ENCODE assay signal across 8 cellular contexts in genomic region chr22:32723632-32724031, GRCh38.
DNase-seq lines count a peak whose midpoint lies in the region; ATAC-seq and TF ChIP-seq lines count a peak whose summit lies in the region.

No MANE protein-coding gene starts in this region.

- POLR2A ChIA-PET in WTC11 (lab: Charles Lee) = no interaction called here

- no peak overlapping the region for H3K4me3 ChIP-seq in AG09309 (ENCODE audit: control insufficient read depth, low read depth, low read length)
- H3K4me3 ChIP-seq in mammary epithelial cell (replicated peaks in 1 of 3; ENCODE audit: insufficient read depth in 1 of 3, low read depth in 2 of 3, low read length in 3 of 3) = no peak overlapping the region

- H4K20me1 ChIP-seq in mammary epithelial cell (ENCODE audit: insufficient read depth, low read length) = no peaks in the 10 kb centered on the region

- CTCF ChIA-PET in mammary epithelial cell (lab: Charles Lee; ENCODE audit: low non-redundant PET) (no interaction called here), WTC11 (lab: Charles Lee) (no interaction called here)

- DNase-seq in AG09309 (ENCODE audit: low read depth) (peak; percentile 80), mammary epithelial cell (peak; percentile 93), mesothelial cell of epicardium (ENCODE audit: low spot score in 2 of 2, unreplicated experiment in 2 of 2) (peak; percentile 33 to 51), WTC11 (ENCODE audit: low spot score) (no peak)

- H3K27me3 ChIP-seq in mammary epithelial cell (ENCODE audit: insufficient read depth, low read length) = no peaks in the 10 kb centered on the region

- peaks cover 24% of the 10 kb centered on the region for H3K27me3 Mint-ChIP-seq in T-helper 1 cell treated with Interleukin-12 subunit alpha and Interleukin-12 subunit beta and Interleukin-4 antibody, amounts not matched to agents 30 μg/mL and 1 μg/mL, for 36 hours (ENCODE audit: low read depth)
- no peaks in the 10 kb centered on the region for H3K27me3 Mint-ChIP-seq in mesothelial cell of epicardium (ENCODE audit: low read depth)
- H3K27me3 Mint-ChIP-seq in stimulated activated memory B cell treated with anti-CD40 and anti-IgM and Interleukin-4, amounts not matched to agents 10 μg/mL and 1 μg/mL and 100 μg/mL, for 72 hours = peaks cover 58% of the 10 kb centered on the region
- peaks cover 20% of the 10 kb centered on the region for H3K27me3 Mint-ChIP-seq in WTC11 (ENCODE audit: low read depth)

- H3K36me3 Mint-ChIP-seq in T-helper 1 cell treated with Interleukin-12 subunit alpha and Interleukin-12 subunit beta and Interleukin-4 antibody, amounts not matched to agents 30 μg/mL and 1 μg/mL, for 36 hours (ENCODE audit: low read depth) = peaks cover 6% of the 10 kb centered on the region
- H3K36me3 Mint-ChIP-seq in mesothelial cell of epicardium = no peaks in the 10 kb centered on the region
- H3K36me3 Mint-ChIP-seq in stimulated activated memory B cell treated with anti-CD40 and anti-IgM and Interleukin-4, amounts not matched to agents 10 μg/mL and 1 μg/mL and 100 μg/mL, for 72 hours = no peaks in the 10 kb centered on the region
- H3K36me3 Mint-ChIP-seq in WTC11 = peaks cover 5% of the 10 kb centered on the region

- TF ChIP-seq CTCF in AG09309 (IDR thresholded peaks at IDR 0.05; ENCODE audit: control insufficient read depth, insufficient read depth, low read depth, low read length, missing control alignments) (no peak), mammary epithelial cell (conservative IDR thresholded peaks at IDR 0.05 in 1 of 2, IDR thresholded peaks at IDR 0.05 in 1 of 2; ENCODE audit: extremely low read depth in 1 of 2, insufficient read depth in 1 of 2, low read depth in 1 of 2, low read length in 2 of 2) (no peak), mesothelial cell of epicardium (IDR thresholded peaks at IDR 0.05; ENCODE audit: unreplicated experiment) (no peak), WTC11 (IDR thresholded peaks at IDR 0.05) (no peak)

- H3K4me2 ChIP-seq in mammary epithelial cell (ENCODE audit: insufficient read depth, low read depth, low read length) = peak overlapping the region; percentile 19

- no peaks in the 10 kb centered on the region for H3K36me3 ChIP-seq in mammary epithelial cell (ENCODE audit: insufficient read depth, low read length)

- H3K4me1 ChIP-seq in mammary epithelial cell (ENCODE audit: insufficient read depth, low read length) = peaks cover 19% of the 10 kb centered on the region

- no peak overlapping the region for H3K9ac ChIP-seq in mammary epithelial cell (ENCODE audit: insufficient read depth, low read length)

- H3K27ac Mint-ChIP-seq in T-helper 1 cell treated with Interleukin-12 subunit alpha and Interleukin-12 subunit beta and Interleukin-4 antibody, amounts not matched to agents 30 μg/mL and 1 μg/mL, for 36 hours = peak overlapping the region; percentile 47
- peak overlapping the region; percentile 84 for H3K27ac Mint-ChIP-seq in mesothelial cell of epicardium
- H3K27ac Mint-ChIP-seq in stimulated activated memory B cell treated with anti-CD40 and anti-IgM and Interleukin-4, amounts not matched to agents 10 μg/mL and 1 μg/mL and 100 μg/mL, for 72 hours = no peak overlapping the region
- no peak overlapping the region for H3K27ac Mint-ChIP-seq in WTC11

- no peaks in the 10 kb centered on the region for H3K9me3 ChIP-seq in mammary epithelial cell (replicated peaks; ENCODE audit: insufficient read depth, low read length)

- intact Hi-C loops in mammary epithelial cell (cut with micrococcal nuclease) = no loop called here

- 10% methylated on average over 13 of the region's 13 CpGs for WGBS in mammary epithelial cell (ENCODE audit: low coverage, missing lambda C conversion rate)

- H3K79me2 ChIP-seq in mammary epithelial cell (ENCODE audit: insufficient read depth, low read length) = no peaks in the 10 kb centered on the region

- H3K9me3 Mint-ChIP-seq in T-helper 1 cell treated with Interleukin-12 subunit alpha and Interleukin-12 subunit beta and Interleukin-4 antibody, amounts not matched to agents 30 μg/mL and 1 μg/mL, for 36 hours = peaks cover 11% of the 10 kb centered on the region
- H3K9me3 Mint-ChIP-seq in mesothelial cell of epicardium (peaks cover 15% of the 10 kb centered on the region), WTC11 (peaks cover 22% of the 10 kb centered on the region)
- H3K9me3 Mint-ChIP-seq in stimulated activated memory B cell treated with anti-CD40 and anti-IgM and Interleukin-4, amounts not matched to agents 10 μg/mL and 1 μg/mL and 100 μg/mL, for 72 hours = peaks cover 5% of the 10 kb centered on the region

- peak; percentile 62 for ATAC-seq in HG02678 (IDR thresholded peaks at IDR 0.05; ENCODE audit: unreplicated experiment)
- ATAC-seq in stimulated activated memory B cell treated with anti-CD40 and anti-IgM and Interleukin-4, amounts not matched to agents 10 μg/mL and 1 μg/mL and 100 μg/mL, for 72 hours = peak; percentile 81
- no peak for ATAC-seq in WTC11
- ATAC-seq in GM18873 (IDR thresholded peaks at IDR 0.05; ENCODE audit: low FRiP score, unreplicated experiment) = no peak

- dilution Hi-C loops in mammary epithelial cell (cut with HindIII; ENCODE audit: low sequenced_read_pairs) = no loop called here

- peak overlapping the region; percentile 12 for H3K27ac ChIP-seq in mammary epithelial cell (ENCODE audit: insufficient read depth, low read depth, low read length)

- peak overlapping the region; percentile 53 for H3K4me3 Mint-ChIP-seq in T-helper 1 cell treated with Interleukin-12 subunit alpha and Interleukin-12 subunit beta and Interleukin-4 antibody, amounts not matched to agents 30 μg/mL and 1 μg/mL, for 36 hours
- H3K4me3 Mint-ChIP-seq in mesothelial cell of epicardium (no peak overlapping the region), WTC11 (no peak overlapping the region)
- H3K4me3 Mint-ChIP-seq in stimulated activated memory B cell treated with anti-CD40 and anti-IgM and Interleukin-4, amounts not matched to agents 10 μg/mL and 1 μg/mL and 100 μg/mL, for 72 hours = no peak overlapping the region

- peak overlapping the region; percentile 68 for H2AFZ ChIP-seq in mammary epithelial cell (ENCODE audit: low read depth, low read length)

- in situ Hi-C loops in mammary epithelial cell (cut with MboI; ENCODE audit: low sequenced_read_pairs in 2 of 2) = no loop called here

- H3K4me1 Mint-ChIP-seq in T-helper 1 cell treated with Interleukin-12 subunit alpha and Interleukin-12 subunit beta and Interleukin-4 antibody, amounts not matched to agents 30 μg/mL and 1 μg/mL, for 36 hours (ENCODE audit: low read depth) = peaks cover 24% of the 10 kb centered on the region
- H3K4me1 Mint-ChIP-seq in mesothelial cell of epicardium (peaks cover 27% of the 10 kb centered on the region), WTC11 (no peaks in the 10 kb centered on the region)
- H3K4me1 Mint-ChIP-seq in stimulated activated memory B cell treated with anti-CD40 and anti-IgM and Interleukin-4, amounts not matched to agents 10 μg/mL and 1 μg/mL and 100 μg/mL, for 72 hours = peaks cover 14% of the 10 kb centered on the region

- BruUV-seq in mammary epithelial cell (replicated peaks; lab: Mats Ljungman, UMichigan) = no TSS peak

TF ChIP-seq in WTC11, 78 proteins besides CTCF, POLR2A, EP300 and RAD21 (continues in another document):
- TF ChIP-seq CDX4 (CRISPR knock-in tag; IDR thresholded peaks at IDR 0.05; ENCODE audit: borderline replicate concordance) (no peak), ZMAT4 (CRISPR knock-in tag; IDR thresholded peaks at IDR 0.05) (no peak), PRDM15 (CRISPR knock-in tag; IDR thresholded peaks at IDR 0.05) (no peak), MLX (CRISPR knock-in tag; IDR thresholded peaks at IDR 0.05) (no peak)

Comparison
In these comparisons a context has a peak if more than half of its experiments do, and no peak if none do; other contexts are left out.
1. ATAC-seq: peak in HG02678 (single experiment) and stimulated activated memory B cell treated with anti-CD40 and anti-IgM and Interleukin-4, amounts not matched to agents 10 μg/mL and 1 μg/mL and 100 μg/mL, for 72 hours (single experiment); none in WTC11 (single experiment) and GM18873 (single experiment).
2. H3K27ac Mint-ChIP-seq: peak in T-helper 1 cell treated with Interleukin-12 subunit alpha and Interleukin-12 subunit beta and Interleukin-4 antibody, amounts not matched to agents 30 μg/mL and 1 μg/mL, for 36 hours (single experiment) and mesothelial cell of epicardium (single experiment); none in stimulated activated memory B cell treated with anti-CD40 and anti-IgM and Interleukin-4, amounts not matched to agents 10 μg/mL and 1 μg/mL and 100 μg/mL, for 72 hours (single experiment) and WTC11 (single experiment).